12 cellular contexts compared by ENCODE assay signal in the genomic region with DNA sequence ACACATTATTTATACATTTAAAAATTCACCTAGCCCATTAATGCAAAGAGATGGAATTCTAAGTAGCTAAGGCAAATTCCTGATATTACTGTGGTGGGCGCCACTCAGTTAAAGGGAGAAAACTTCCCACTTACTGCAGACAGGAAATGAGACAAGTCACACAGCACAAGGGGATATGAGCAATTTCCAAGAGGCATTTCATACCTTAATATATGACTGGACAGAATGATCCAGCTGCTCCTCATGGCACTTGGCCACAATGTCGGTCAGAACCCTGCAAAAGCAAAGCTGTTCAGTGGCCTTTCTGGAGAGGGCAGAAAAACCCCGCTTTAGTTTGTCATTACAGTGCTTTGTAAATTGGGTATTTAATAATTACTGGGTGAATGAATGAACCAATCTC.
DNase-seq lines count a peak whose midpoint lies in the region; ATAC-seq, FAIRE-seq and TF ChIP-seq lines count a peak whose summit lies in the region.
"Had no signal": no experiment of that assay in that cellular context is flagged by ENCODE, and none has a peak within 500 bp of the region (broad histone marks: within the 10 kb centered on the region; RNA-seq: fewer than 3 reads in every experiment).

No MANE protein-coding gene starts in this region.

- dilution Hi-C loops in mammary epithelial cell (cut with HindIII; ENCODE audit: low sequenced_read_pairs), result no loop called here

- no peaks in the 10 kb centered on the region for H3K36me3 ChIP-seq in mammary epithelial cell (ENCODE audit: insufficient read depth, low read length)

- no peak for ATAC-seq in HG03196 (IDR thresholded peaks at IDR 0.05; ENCODE audit: unreplicated experiment)
- ATAC-seq: stimulated activated memory B cell treated with anti-CD40 and anti-IgM and Interleukin-4, amounts not matched to agents 10 μg/mL and 1 μg/mL and 100 μg/mL, for 72 hours had no signal

- TF ChIP-seq CTCF in mammary epithelial cell (conservative IDR thresholded peaks at IDR 0.05 in 1 of 2, IDR thresholded peaks at IDR 0.05 in 1 of 2; ENCODE audit: extremely low read depth in 1 of 2, insufficient read depth in 1 of 2, low read depth in 1 of 2, low read length in 2 of 2), result no peak

- WGBS in mammary epithelial cell (ENCODE audit: low coverage, missing lambda C conversion rate), result 42% methylated on average over 3 of the region's 3 CpGs

- DNase-seq in AG20443 (ENCODE audit: low spot score) (peak; percentile 79), HS-27A (ENCODE audit: low read depth) (peak; percentile 42), mammary epithelial cell (peak; percentile 69), lung microvascular endothelial cell (ENCODE audit: low read depth in 2 of 2) (peak; percentile 84 to 97), GM19239 (ENCODE audit: insufficient read length, low spot score) (no peak), RPMI8226 (no peak), NCI-H748 treated with DMSO at 0.1 percent for 48 hours (lab: John Stamatoyannopoulos, UW) (no peak)
- DNase-seq: DND-41, KBM-7 had no signal

- no peak for FAIRE-seq in GM19239 (lab: Jason Lieb, UNC)

- peak overlapping the region; percentile 1 for H2AFZ ChIP-seq in mammary epithelial cell (ENCODE audit: low read depth, low read length)

- intact Hi-C loops in mammary epithelial cell (cut with micrococcal nuclease), result no loop called here

- no peak overlapping the region for H3K9ac ChIP-seq in mammary epithelial cell (ENCODE audit: insufficient read depth, low read length)

- CTCF ChIA-PET in mammary epithelial cell (lab: Charles Lee; ENCODE audit: low non-redundant PET), result interaction anchor here (0.8 kb wide), 1 partner anchor 11 kb away, joined by 9 read pairs; no protein-coding TSS in a partner anchor

- peak overlapping the region; percentile 6 for H3K4me2 ChIP-seq in mammary epithelial cell (ENCODE audit: insufficient read depth, low read depth, low read length)

- in situ Hi-C loops in mammary epithelial cell (cut with MboI; ENCODE audit: low sequenced_read_pairs in 2 of 2), result no loop called here

- no peak overlapping the region for H3K4me3 ChIP-seq in mammary epithelial cell (replicated peaks in 1 of 3; ENCODE audit: insufficient read depth in 1 of 3, low read depth in 2 of 3, low read length in 3 of 3)
- H3K4me3 ChIP-seq: esophagus muscularis mucosa had no signal

- H3K9me3 ChIP-seq in mammary epithelial cell (replicated peaks; ENCODE audit: insufficient read depth, low read length), result no peaks in the 10 kb centered on the region
- H3K9me3 ChIP-seq: esophagus muscularis mucosa had no signal

- no peaks in the 10 kb centered on the region for H3K79me2 ChIP-seq in mammary epithelial cell (ENCODE audit: insufficient read depth, low read length)

- H4K20me1 ChIP-seq in mammary epithelial cell (ENCODE audit: insufficient read depth, low read length), result no peaks in the 10 kb centered on the region

- BruUV-seq in mammary epithelial cell (replicated peaks; lab: Mats Ljungman, UMichigan), result no TSS peak

- H3K27ac ChIP-seq in mammary epithelial cell (ENCODE audit: insufficient read depth, low read depth, low read length), result no peak overlapping the region
- H3K27ac ChIP-seq: esophagus muscularis mucosa had no signal

- H3K4me1 ChIP-seq in mammary epithelial cell (ENCODE audit: insufficient read depth, low read length), result peaks cover 15% of the 10 kb centered on the region
- H3K4me1 ChIP-seq: esophagus muscularis mucosa had no signal

- H3K27me3 ChIP-seq in mammary epithelial cell (ENCODE audit: insufficient read depth, low read length), result no peaks in the 10 kb centered on the region
- H3K27me3 ChIP-seq: esophagus muscularis mucosa had no signal

Comparison
In these comparisons a context has a peak if more than half of its experiments do, and no peak if none do; other contexts are left out.
1. DNase-seq: peak in AG20443 (single experiment), HS-27A (single experiment), mammary epithelial cell (single experiment) and lung microvascular endothelial cell (2 of 2); none in GM19239 (single experiment), RPMI8226 (single experiment) and NCI-H748 treated with DMSO at 0.1 percent for 48 hours (single experiment).